In genomic region chr3:138188013-138188352, GRCh38 we compare ENCODE assay signal across 8 cellular contexts. TPM values are rescaled to one million over a fixed set of nuclear protein-coding genes. Genes with fewer than 3 reads are reported as not detected.
DNase-seq lines count a peak whose midpoint lies in the region; ATAC-seq and TF ChIP-seq lines count a peak whose summit lies in the region.

No MANE protein-coding gene starts in this region.

- peaks cover 19% of the 10 kb centered on the region for H3K4me1 Mint-ChIP-seq in endodermal cell
- H3K4me1 Mint-ChIP-seq in naive thymus-derived CD4-positive, alpha-beta T cell = peaks cover 32 to 59% (median 45%) of the 10 kb centered on the region in 7 donors

- H3K27ac ChIP-seq in SJCRH30 = peak overlapping the region; percentile 98
- H3K27ac ChIP-seq in endodermal cell (ENCODE audit: low read depth, low read length) = no peak overlapping the region
- H3K27ac ChIP-seq in naive thymus-derived CD4-positive, alpha-beta T cell (ENCODE audit: low read depth, low read length) = peak overlapping the region; percentile 86

- H3K4me1 ChIP-seq in SJCRH30 = peaks cover 12% of the 10 kb centered on the region
- no peaks in the 10 kb centered on the region for H3K4me1 ChIP-seq in endodermal cell (ENCODE audit: control insufficient read depth, insufficient read depth, low read length)
- peaks cover 13 to 24% of the 10 kb centered on the region in 2 donors for H3K4me1 ChIP-seq in naive thymus-derived CD4-positive, alpha-beta T cell (ENCODE audit: control insufficient read depth in 2 of 2, insufficient read depth in 2 of 2, low read length in 2 of 2)

- peak overlapping the region; percentile 73 for H3K9ac ChIP-seq in endodermal cell (ENCODE audit: extremely low read depth, low read length, poor library complexity, severe bottlenecking)

- H3K27me3 ChIP-seq in SJCRH30 = no peaks in the 10 kb centered on the region
- H3K27me3 ChIP-seq in endodermal cell (ENCODE audit: control insufficient read depth, insufficient read depth, low read length, poor library complexity, severe bottlenecking) = peaks cover 27% of the 10 kb centered on the region
- H3K27me3 ChIP-seq in naive thymus-derived CD4-positive, alpha-beta T cell (ENCODE audit: control insufficient read depth in 2 of 2, insufficient read depth in 2 of 2, low read length in 2 of 2) = no peaks in the 10 kb centered on the region

- no peak for TF ChIP-seq CTCF in endodermal cell (conservative IDR thresholded peaks at IDR 0.05)
- no peak for TF ChIP-seq CTCF in GM13977 (IDR thresholded peaks at IDR 0.05; ENCODE audit: extremely low read depth, insufficient read depth, missing control alignments)

- no peaks in the 10 kb centered on the region for H3K9me3 Mint-ChIP-seq in endodermal cell
- no peaks in the 10 kb centered on the region for H3K9me3 Mint-ChIP-seq in naive thymus-derived CD4-positive, alpha-beta T cell

- peak; percentile 12 for ATAC-seq in GM19463 (IDR thresholded peaks at IDR 0.05; ENCODE audit: unreplicated experiment)
- ATAC-seq in naive thymus-derived CD4-positive, alpha-beta T cell = peak; percentile 9
- no peak for ATAC-seq in HG02852 (IDR thresholded peaks at IDR 0.05; ENCODE audit: unreplicated experiment)
- ATAC-seq in HG03097 (IDR thresholded peaks at IDR 0.05; ENCODE audit: low FRiP score, unreplicated experiment) = no peak

- POLR2A ChIA-PET in naive thymus-derived CD4-positive, alpha-beta T cell (lab: Charles Lee) = interaction anchor here (1.1 to 4.0 kb wide), 4 partner anchors 13 to 406 kb away, joined by 3 to 46 read pairs (median 5); partner anchors contain the start of genes CEP70 and DBR1

- peaks cover 17% of the 10 kb centered on the region for H3K36me3 Mint-ChIP-seq in endodermal cell (ENCODE audit: low read depth)
- peaks cover 0 to 16% (median 10%) of the 10 kb centered on the region in 5 donors for H3K36me3 Mint-ChIP-seq in naive thymus-derived CD4-positive, alpha-beta T cell

- H3K9me3 ChIP-seq in SJCRH30 (replicated peaks) (no peaks in the 10 kb centered on the region), endodermal cell (ENCODE audit: control insufficient read depth, low read length) (peaks cover 6% of the 10 kb centered on the region)
- H3K9me3 ChIP-seq in naive thymus-derived CD4-positive, alpha-beta T cell (ENCODE audit: control insufficient read depth in 2 of 3, low read length in 3 of 3) = no peaks in the 10 kb centered on the region

- peaks cover 30% of the 10 kb centered on the region for H3K27me3 Mint-ChIP-seq in endodermal cell (ENCODE audit: insufficient read depth)
- peaks cover 0 to 17% (median 9%) of the 10 kb centered on the region in 5 donors for H3K27me3 Mint-ChIP-seq in naive thymus-derived CD4-positive, alpha-beta T cell

- intact Hi-C loops in naive thymus-derived CD4-positive, alpha-beta T cell (cut with micrococcal nuclease) = loop anchor here (5.0 to 10.0 kb wide), 9 partner anchors 39 to 1993 kb away; partner anchors contain the start of genes MRPS22 (in 2 of the 2), PIK3CB (in 2 of the 2), STAG1 (in 2 of the 2) and MSL2 (in 1 of the 2)

- CTCF ChIA-PET in naive thymus-derived CD4-positive, alpha-beta T cell (lab: Charles Lee) = interaction anchor here (0.6 kb wide), 1 partner anchor 13 kb away, joined by 3 read pairs; the partner anchor contains the start of gene DBR1

- peak overlapping the region; percentile 100 for H3K27ac Mint-ChIP-seq in endodermal cell
- peak overlapping the region; percentile 92 to 96 (median 94) for H3K27ac Mint-ChIP-seq in naive thymus-derived CD4-positive, alpha-beta T cell

- in situ Hi-C loops in GM13977 (cut with MboI; ENCODE audit: low pct_unique_long_range_greater_than_20kb, low sequenced_read_pairs, unreplicated experiment) = no loop called here

- peaks cover 13% of the 10 kb centered on the region for H3K36me3 ChIP-seq in SJCRH30
- peaks cover 18% of the 10 kb centered on the region for H3K36me3 ChIP-seq in endodermal cell (ENCODE audit: control insufficient read depth, insufficient read depth, low read length)
- H3K36me3 ChIP-seq in naive thymus-derived CD4-positive, alpha-beta T cell (ENCODE audit: control insufficient read depth in 2 of 3, insufficient read depth in 3 of 3, low read length in 3 of 3) = peaks cover 0 to 11% (median 0%) of the 10 kb centered on the region in 3 experiments

- H3K4me3 ChIP-seq in SJCRH30 (peak overlapping the region; percentile 92), endodermal cell (ENCODE audit: low read length) (peak overlapping the region; percentile 89)
- H3K4me3 ChIP-seq in naive thymus-derived CD4-positive, alpha-beta T cell (ENCODE audit: low read length) = peak overlapping the region; percentile 98

- 2% methylated on average over 10 to 11 of the region's 11 CpGs for WGBS in endodermal cell (ENCODE audit: insufficient coverage in 1 of 2, insufficient read length in 1 of 2), 2 experiments

- DNase-seq in A172 (ENCODE audit: low spot score) (peak; percentile 46), SJCRH30 (no peak), endodermal cell (no peak), GM13977 (ENCODE audit: low spot score) (no peak)
- DNase-seq in naive thymus-derived CD4-positive, alpha-beta T cell = peak in 4 of 9 donors; percentile 19 to 30 (median 22)

- H3K4me3 Mint-ChIP-seq in endodermal cell = peak overlapping the region; percentile 88
- peak overlapping the region; percentile 89 to 99 (median 97) for H3K4me3 Mint-ChIP-seq in naive thymus-derived CD4-positive, alpha-beta T cell

RNA-seq across cellular contexts. Expression of gene ARMC8, which starts 0.9 kb away (rescaled TPM):
- total RNA-seq in A172 (2014; rRNA removed; shearing (Covaris generic)) = 45.7 and 65.1 TPM in 2 replicates
- total RNA-seq in SJCRH30 (2014; rRNA removed; shearing (Covaris generic)) = 63.3 and 64.3 TPM in 2 replicates
- 10 to 100 TPM; 58.6 to 60.4 TPM for total RNA-seq in endodermal cell
- polyA plus RNA-seq in endodermal cell (2013, experiment 1 of 2) = 45.0 TPM
- 44.9 TPM for polyA plus RNA-seq in endodermal cell (2013, experiment 2 of 2)
- 10 to 100 TPM; 51.9 to 72.3 (median 67.0) TPM for total RNA-seq in naive thymus-derived CD4-positive, alpha-beta T cell
- 10 to 100 TPM; 43.3 to 44.1 TPM for polyA plus RNA-seq in naive thymus-derived CD4-positive, alpha-beta T cell

RNA-seq across cellular contexts. Expression of gene DBR1, which starts 13.3 kb away (rescaled TPM):
- 32.2 and 42.6 TPM in 2 replicates for total RNA-seq in A172 (2014; rRNA removed; shearing (Covaris generic))
- 25.2 and 28.1 TPM in 2 replicates for total RNA-seq in SJCRH30 (2014; rRNA removed; shearing (Covaris generic))
- total RNA-seq in endodermal cell = 10 to 100 TPM; 17.7 to 22.0 TPM
- polyA plus RNA-seq in endodermal cell (2013, experiment 1 of 2) = 20.7 TPM
- polyA plus RNA-seq in endodermal cell (2013, experiment 2 of 2) = 21.4 TPM
- total RNA-seq in naive thymus-derived CD4-positive, alpha-beta T cell = 10 to 100 TPM; 15.4 to 28.2 (median 20.8) TPM
- 10 to 100 TPM; 14.7 to 23.2 TPM for polyA plus RNA-seq in naive thymus-derived CD4-positive, alpha-beta T cell

RNA-seq across cellular contexts. Expression of gene A4GNT, which starts 55.8 kb away (rescaled TPM):
- total RNA-seq in A172 (2014; rRNA removed; shearing (Covaris generic)) = not detected in 2 replicates
- total RNA-seq in SJCRH30 (2014; rRNA removed; shearing (Covaris generic)) = 0.16 TPM in 1 of 2 replicates, not detected in the other
- total RNA-seq in endodermal cell = not detected
- not detected for polyA plus RNA-seq in endodermal cell (2013, experiment 1 of 2)
- polyA plus RNA-seq in endodermal cell (2013, experiment 2 of 2) = not detected
- not detected for total RNA-seq in naive thymus-derived CD4-positive, alpha-beta T cell
- not detected for polyA plus RNA-seq in naive thymus-derived CD4-positive, alpha-beta T cell

Comparison
In these comparisons a context has a peak if more than half of its experiments do, and no peak if none do; other contexts are left out.
1. ATAC-seq: peak in GM19463 (single experiment) and naive thymus-derived CD4-positive, alpha-beta T cell (single experiment); none in HG02852 (single experiment) and HG03097 (single experiment).
2. Peak in every context shown above with its lines, with median percentiles within 50 percentile points of each other: H3K4me3 ChIP-seq.